ENCODE assay signal across 26 cellular contexts in the genomic region with DNA sequence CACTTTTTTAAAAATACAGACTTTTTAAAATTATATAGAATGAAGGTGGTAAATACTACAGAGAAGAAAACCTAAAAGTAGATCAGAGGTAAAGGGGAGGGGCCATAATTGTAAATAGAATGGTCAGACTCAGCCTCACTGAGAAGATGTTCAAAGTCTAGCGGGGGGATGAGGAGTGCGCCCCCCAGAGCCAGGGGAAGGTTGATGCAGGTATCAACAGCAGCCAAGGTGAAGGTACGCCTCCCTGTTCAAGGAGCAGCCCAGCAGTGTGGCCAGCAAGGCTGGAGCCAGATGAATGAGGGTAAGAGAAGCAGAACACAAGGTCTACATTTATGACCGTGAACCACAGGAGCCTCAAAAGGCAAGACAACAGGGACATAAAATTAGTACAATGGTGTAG.
A peak's percentile ranks its signal among the peaks of the same experiment; 100 is the strongest.
DNase-seq lines count a peak whose midpoint lies in the region; ATAC-seq, FAIRE-seq and TF ChIP-seq lines count a peak whose summit lies in the region.
"Had no signal": no experiment of that assay in that cellular context is flagged by ENCODE, and none has a peak within 500 bp of the region (broad histone marks: within the 10 kb centered on the region; RNA-seq: fewer than 3 reads in every experiment).

No MANE protein-coding gene starts in this region.

- no peak overlapping the region for H3K56ac ChIP-seq in mesendoderm (ENCODE audit: low read length)

- H3K36me3 ChIP-seq in RWPE2 (ENCODE audit: low read depth) (no peaks in the 10 kb centered on the region), mesendoderm (ENCODE audit: control insufficient read depth, insufficient read depth, low read length) (no peaks in the 10 kb centered on the region)
- H3K36me3 ChIP-seq: BE2C, MG63, Peyer's patch, SJCRH30 had no signal

- H3K4me1 Mint-ChIP-seq in nephron progenitor cell: peaks cover 7% of the 10 kb centered on the region
- H3K4me1 Mint-ChIP-seq: CD4-positive, CD25-positive, alpha-beta regulatory T cell had no signal

- H3K79me2 ChIP-seq in mesendoderm (ENCODE audit: control insufficient read depth, insufficient read depth, low read length): no peaks in the 10 kb centered on the region

- H2BK15ac ChIP-seq in mesendoderm (replicated peaks; ENCODE audit: low read depth): no peak overlapping the region

- no peak overlapping the region for H3K4me3 ChIP-seq in RWPE2 (ENCODE audit: severe bottlenecking)
- H3K4me3 ChIP-seq in mesendoderm (ENCODE audit: low read length): no peak overlapping the region
- H3K4me3 ChIP-seq: A549, GM23338, MG63, Peyer's patch, SJCRH30 had no signal

- no peak overlapping the region for H3K23ac ChIP-seq in mesendoderm (ENCODE audit: low read length)

- no peak overlapping the region for H3K27ac ChIP-seq in C4-2B
- peak overlapping the region; percentile 89 for H3K27ac ChIP-seq in RWPE2 (ENCODE audit: poor library complexity, severe bottlenecking)
- H3K27ac ChIP-seq in mesendoderm (ENCODE audit: low read depth, low read length): no peak overlapping the region
- H3K27ac ChIP-seq: A549, Peyer's patch, SJCRH30 had no signal

- H3K4me1 ChIP-seq in RWPE2 (ENCODE audit: insufficient read depth, poor library complexity, severe bottlenecking) (peaks cover 16% of the 10 kb centered on the region), mesendoderm (ENCODE audit: control insufficient read depth, low read depth, low read length) (no peaks in the 10 kb centered on the region)
- H3K4me1 ChIP-seq: A549, BE2C, Peyer's patch had no signal

- H2BK5ac ChIP-seq in mesendoderm (ENCODE audit: low read length): no peak overlapping the region

- no peak overlapping the region for H3K4ac ChIP-seq in mesendoderm (ENCODE audit: low read depth, low read length)

- H3K36me3 Mint-ChIP-seq in nephron progenitor cell (ENCODE audit: low read depth): no peaks in the 10 kb centered on the region
- H3K36me3 Mint-ChIP-seq: CD4-positive, CD25-positive, alpha-beta regulatory T cell had no signal

- no peak overlapping the region for H4K5ac ChIP-seq in mesendoderm (ENCODE audit: low read length)

- H2BK120ac ChIP-seq in mesendoderm (ENCODE audit: low read depth, low read length): no peak overlapping the region

- no peak; the same call in 2 of the 3 replicates for ATAC-seq in RWPE2 (ENCODE audit: low read depth)
- ATAC-seq: A549, GM23338 had no signal

- peak; percentile 73 for FAIRE-seq in HTR-8/SVneo (lab: Jason Lieb, UNC)
- FAIRE-seq: A549, GM12891 had no signal

- no peaks in the 10 kb centered on the region for H3K9me3 Mint-ChIP-seq in nephron progenitor cell

- H3K27ac Mint-ChIP-seq in nephron progenitor cell: no peak overlapping the region
- H3K27ac Mint-ChIP-seq: CD4-positive, CD25-positive, alpha-beta regulatory T cell; GM23338; IgD-negative memory B cell had no signal

- H3K4me3 Mint-ChIP-seq in nephron progenitor cell: no peak overlapping the region
- H3K4me3 Mint-ChIP-seq: CD4-positive, CD25-positive, alpha-beta regulatory T cell; GM23338; IgD-negative memory B cell had no signal

- H3K27me3 Mint-ChIP-seq in nephron progenitor cell (ENCODE audit: low read depth, poor library complexity): peaks cover 26% of the 10 kb centered on the region
- H3K27me3 Mint-ChIP-seq: CD4-positive, CD25-positive, alpha-beta regulatory T cell; IgD-negative memory B cell had no signal

- H3K27me3 ChIP-seq in RWPE2 (ENCODE audit: insufficient read depth, poor library complexity, severe bottlenecking) (no peaks in the 10 kb centered on the region), mesendoderm (ENCODE audit: insufficient read depth, low read length, poor library complexity) (no peaks in the 10 kb centered on the region)
- H3K27me3 ChIP-seq: BE2C, MG63, Peyer's patch had no signal

- H4K8ac ChIP-seq in mesendoderm (ENCODE audit: low read depth, low read length): no peak overlapping the region

- no peak overlapping the region for H2AK5ac ChIP-seq in mesendoderm (ENCODE audit: low read length)

- H3K79me1 ChIP-seq in mesendoderm (ENCODE audit: low read length): no peaks in the 10 kb centered on the region

- peaks cover 4% of the 10 kb centered on the region for H3K9me3 ChIP-seq in RWPE2 (ENCODE audit: severe bottlenecking)
- H3K9me3 ChIP-seq: A549, BE2C, MG63, Peyer's patch, SJCRH30 had no signal

- H3K4me2 ChIP-seq in mesendoderm (ENCODE audit: low read length): no peak overlapping the region
- H3K4me2 ChIP-seq: A549, GM23338 had no signal

- DNase-seq in HTR-8/SVneo (ENCODE audit: insufficient read length, low spot score) (no peak), RWPE2 (ENCODE audit: low spot score) (no peak), mesendoderm (peak; percentile 16), NCI-H446 (lab: John Stamatoyannopoulos, UW) (no peak), NCI-H1048 (lab: John Stamatoyannopoulos, UW) (no peak), nephron progenitor cell (no peak), COLO829 (ENCODE audit: low spot score) (no peak)
- DNase-seq: BE2C; CD4-positive, CD25-positive, alpha-beta regulatory T cell; COR-L47; DMS79; Kasumi-1; MG63; NCI-H1092; NCI-H1436 treated with DMSO at 0.1 percent for 48 hours; NCI-H1930; NCI-H2227 treated with DMSO at 0.1 percent for 48 hours; NCI-H510A treated with DMSO at 0.1 percent for 48 hours; NCI-H748 treated with DMSO at 0.1 percent for 48 hours; Peyer's patch had no signal

- no CpG with 5 or more reads among the region's 4 CpGs for WGBS in mesendoderm (ENCODE audit: extremely low coverage, insufficient coverage, low lambda C conversion rate)

- no peak overlapping the region for H3K18ac ChIP-seq in mesendoderm (ENCODE audit: low read length)

- TF ChIP-seq CTCF in C4-2B (conservative IDR thresholded peaks at IDR 0.05) (peak; percentile 22; the same call in 1 of the 2 replicates), RWPE2 (IDR thresholded peaks at IDR 0.05; ENCODE audit: poor library complexity, severe bottlenecking) (peak; percentile 26), nephron progenitor cell (IDR thresholded peaks at IDR 0.05) (no peak)

- no peak overlapping the region for H3K9ac ChIP-seq in mesendoderm (ENCODE audit: low read length)
